In the genomic region with DNA sequence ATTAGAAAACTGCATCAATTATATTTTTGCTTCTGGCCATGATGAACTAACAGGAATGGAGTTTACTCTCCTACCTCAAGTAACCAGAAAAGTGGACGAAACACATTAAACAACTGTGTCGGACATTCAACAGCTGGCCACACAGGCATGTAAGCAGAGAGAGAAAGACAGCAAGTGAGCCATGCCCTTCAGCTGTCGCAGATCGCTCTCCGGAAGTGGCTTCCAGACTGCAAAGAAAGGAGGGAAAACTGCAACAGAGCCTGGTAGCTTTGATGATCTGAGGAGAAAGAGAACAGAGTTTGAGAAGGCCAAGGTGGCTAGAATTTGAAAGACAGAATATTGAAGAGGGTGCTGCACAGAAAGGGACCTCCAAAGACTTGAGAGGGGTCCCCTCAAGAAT, we compare ENCODE assay signal across 2 cellular contexts.
TF ChIP-seq lines count a peak whose summit lies in the region.

No MANE protein-coding gene starts in this region.

TF ChIP-seq in GM23338, 12 proteins besides CTCF, POLR2A, EP300 and RAD21 (continued from another document and continues in another):
- TF ChIP-seq, protein P1, sequence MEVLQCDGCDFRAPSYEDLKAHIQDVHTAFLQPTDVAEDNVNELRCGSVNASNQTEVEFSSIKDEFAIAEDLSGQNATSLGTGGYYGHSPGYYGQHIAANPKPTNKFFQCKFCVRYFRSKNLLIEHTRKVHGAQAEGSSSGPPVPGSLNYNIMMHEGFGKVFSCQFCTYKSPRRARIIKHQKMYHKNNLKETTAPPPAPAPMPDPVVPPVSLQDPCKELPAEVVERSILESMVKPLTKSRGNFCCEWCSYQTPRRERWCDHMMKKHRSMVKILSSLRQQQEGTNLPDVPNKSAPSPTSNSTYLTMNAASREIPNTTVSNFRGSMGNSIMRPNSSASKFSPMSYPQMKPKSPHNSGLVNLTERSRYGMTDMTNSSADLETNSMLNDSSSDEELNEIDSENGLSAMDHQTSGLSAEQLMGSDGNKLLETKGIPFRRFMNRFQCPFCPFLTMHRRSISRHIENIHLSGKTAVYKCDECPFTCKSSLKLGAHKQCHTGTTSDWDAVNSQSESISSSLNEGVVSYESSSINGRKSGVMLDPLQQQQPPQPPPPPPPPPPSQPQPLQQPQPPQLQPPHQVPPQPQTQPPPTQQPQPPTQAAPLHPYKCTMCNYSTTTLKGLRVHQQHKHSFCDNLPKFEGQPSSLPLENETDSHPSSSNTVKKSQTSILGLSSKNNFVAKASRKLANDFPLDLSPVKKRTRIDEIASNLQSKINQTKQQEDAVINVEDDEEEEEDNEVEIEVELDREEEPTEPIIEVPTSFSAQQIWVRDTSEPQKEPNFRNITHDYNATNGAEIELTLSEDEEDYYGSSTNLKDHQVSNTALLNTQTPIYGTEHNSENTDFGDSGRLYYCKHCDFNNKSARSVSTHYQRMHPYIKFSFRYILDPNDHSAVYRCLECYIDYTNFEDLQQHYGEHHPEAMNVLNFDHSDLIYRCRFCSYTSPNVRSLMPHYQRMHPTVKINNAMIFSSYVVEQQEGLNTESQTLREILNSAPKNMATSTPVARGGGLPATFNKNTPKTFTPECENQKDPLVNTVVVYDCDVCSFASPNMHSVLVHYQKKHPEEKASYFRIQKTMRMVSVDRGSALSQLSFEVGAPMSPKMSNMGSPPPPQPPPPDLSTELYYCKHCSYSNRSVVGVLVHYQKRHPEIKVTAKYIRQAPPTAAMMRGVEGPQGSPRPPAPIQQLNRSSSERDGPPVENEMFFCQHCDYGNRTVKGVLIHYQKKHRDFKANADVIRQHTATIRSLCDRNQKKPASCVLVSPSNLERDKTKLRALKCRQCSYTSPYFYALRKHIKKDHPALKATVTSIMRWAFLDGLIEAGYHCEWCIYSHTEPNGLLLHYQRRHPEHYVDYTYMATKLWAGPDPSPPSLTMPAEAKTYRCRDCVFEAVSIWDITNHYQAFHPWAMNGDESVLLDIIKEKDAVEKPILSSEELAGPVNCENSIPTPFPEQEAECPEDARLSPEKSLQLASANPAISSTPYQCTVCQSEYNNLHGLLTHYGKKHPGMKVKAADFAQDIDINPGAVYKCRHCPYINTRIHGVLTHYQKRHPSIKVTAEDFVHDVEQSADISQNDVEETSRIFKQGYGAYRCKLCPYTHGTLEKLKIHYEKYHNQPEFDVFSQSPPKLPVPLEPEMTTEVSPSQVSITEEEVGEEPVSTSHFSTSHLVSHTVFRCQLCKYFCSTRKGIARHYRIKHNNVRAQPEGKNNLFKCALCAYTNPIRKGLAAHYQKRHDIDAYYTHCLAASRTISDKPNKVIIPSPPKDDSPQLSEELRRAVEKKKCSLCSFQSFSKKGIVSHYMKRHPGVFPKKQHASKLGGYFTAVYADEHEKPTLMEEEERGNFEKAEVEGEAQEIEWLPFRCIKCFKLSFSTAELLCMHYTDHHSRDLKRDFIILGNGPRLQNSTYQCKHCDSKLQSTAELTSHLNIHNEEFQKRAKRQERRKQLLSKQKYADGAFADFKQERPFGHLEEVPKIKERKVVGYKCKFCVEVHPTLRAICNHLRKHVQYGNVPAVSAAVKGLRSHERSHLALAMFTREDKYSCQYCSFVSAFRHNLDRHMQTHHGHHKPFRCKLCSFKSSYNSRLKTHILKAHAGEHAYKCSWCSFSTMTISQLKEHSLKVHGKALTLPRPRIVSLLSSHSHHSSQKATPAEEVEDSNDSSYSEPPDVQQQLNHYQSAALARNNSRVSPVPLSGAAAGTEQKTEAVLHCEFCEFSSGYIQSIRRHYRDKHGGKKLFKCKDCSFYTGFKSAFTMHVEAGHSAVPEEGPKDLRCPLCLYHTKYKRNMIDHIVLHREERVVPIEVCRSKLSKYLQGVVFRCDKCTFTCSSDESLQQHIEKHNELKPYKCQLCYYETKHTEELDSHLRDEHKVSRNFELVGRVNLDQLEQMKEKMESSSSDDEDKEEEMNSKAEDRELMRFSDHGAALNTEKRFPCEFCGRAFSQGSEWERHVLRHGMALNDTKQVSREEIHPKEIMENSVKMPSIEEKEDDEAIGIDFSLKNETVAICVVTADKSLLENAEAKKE (CRISPR knock-in tag; IDR thresholded peaks at IDR 0.05) = no peak
- TF ChIP-seq ZNF114 (CRISPR knock-in tag; IDR thresholded peaks at IDR 0.05) = no peak
- no peak for TF ChIP-seq EZH2phosphoT487 (IDR thresholded peaks at IDR 0.05; ENCODE audit: unreplicated experiment)
- TF ChIP-seq, protein P2, sequence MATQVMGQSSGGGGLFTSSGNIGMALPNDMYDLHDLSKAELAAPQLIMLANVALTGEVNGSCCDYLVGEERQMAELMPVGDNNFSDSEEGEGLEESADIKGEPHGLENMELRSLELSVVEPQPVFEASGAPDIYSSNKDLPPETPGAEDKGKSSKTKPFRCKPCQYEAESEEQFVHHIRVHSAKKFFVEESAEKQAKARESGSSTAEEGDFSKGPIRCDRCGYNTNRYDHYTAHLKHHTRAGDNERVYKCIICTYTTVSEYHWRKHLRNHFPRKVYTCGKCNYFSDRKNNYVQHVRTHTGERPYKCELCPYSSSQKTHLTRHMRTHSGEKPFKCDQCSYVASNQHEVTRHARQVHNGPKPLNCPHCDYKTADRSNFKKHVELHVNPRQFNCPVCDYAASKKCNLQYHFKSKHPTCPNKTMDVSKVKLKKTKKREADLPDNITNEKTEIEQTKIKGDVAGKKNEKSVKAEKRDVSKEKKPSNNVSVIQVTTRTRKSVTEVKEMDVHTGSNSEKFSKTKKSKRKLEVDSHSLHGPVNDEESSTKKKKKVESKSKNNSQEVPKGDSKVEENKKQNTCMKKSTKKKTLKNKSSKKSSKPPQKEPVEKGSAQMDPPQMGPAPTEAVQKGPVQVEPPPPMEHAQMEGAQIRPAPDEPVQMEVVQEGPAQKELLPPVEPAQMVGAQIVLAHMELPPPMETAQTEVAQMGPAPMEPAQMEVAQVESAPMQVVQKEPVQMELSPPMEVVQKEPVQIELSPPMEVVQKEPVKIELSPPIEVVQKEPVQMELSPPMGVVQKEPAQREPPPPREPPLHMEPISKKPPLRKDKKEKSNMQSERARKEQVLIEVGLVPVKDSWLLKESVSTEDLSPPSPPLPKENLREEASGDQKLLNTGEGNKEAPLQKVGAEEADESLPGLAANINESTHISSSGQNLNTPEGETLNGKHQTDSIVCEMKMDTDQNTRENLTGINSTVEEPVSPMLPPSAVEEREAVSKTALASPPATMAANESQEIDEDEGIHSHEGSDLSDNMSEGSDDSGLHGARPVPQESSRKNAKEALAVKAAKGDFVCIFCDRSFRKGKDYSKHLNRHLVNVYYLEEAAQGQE (IDR thresholded peaks at IDR 0.05; ENCODE audit: unreplicated experiment) = no peak
- no peak for TF ChIP-seq JUNB (IDR thresholded peaks at IDR 0.05; ENCODE audit: unreplicated experiment)
- no peak for TF ChIP-seq STAT1 (IDR thresholded peaks at IDR 0.05; ENCODE audit: unreplicated experiment)
- TF ChIP-seq EZH2 (IDR thresholded peaks at IDR 0.05; ENCODE audit: low read depth, unreplicated experiment) = no peak
- no peak for TF ChIP-seq CREB1 (CRISPR knock-in tag; IDR thresholded peaks at IDR 0.05; ENCODE audit: low read depth)
- TF ChIP-seq POLR2AphosphoS5 (IDR thresholded peaks at IDR 0.05; ENCODE audit: low read depth) = no peak
- TF ChIP-seq, protein P3, sequence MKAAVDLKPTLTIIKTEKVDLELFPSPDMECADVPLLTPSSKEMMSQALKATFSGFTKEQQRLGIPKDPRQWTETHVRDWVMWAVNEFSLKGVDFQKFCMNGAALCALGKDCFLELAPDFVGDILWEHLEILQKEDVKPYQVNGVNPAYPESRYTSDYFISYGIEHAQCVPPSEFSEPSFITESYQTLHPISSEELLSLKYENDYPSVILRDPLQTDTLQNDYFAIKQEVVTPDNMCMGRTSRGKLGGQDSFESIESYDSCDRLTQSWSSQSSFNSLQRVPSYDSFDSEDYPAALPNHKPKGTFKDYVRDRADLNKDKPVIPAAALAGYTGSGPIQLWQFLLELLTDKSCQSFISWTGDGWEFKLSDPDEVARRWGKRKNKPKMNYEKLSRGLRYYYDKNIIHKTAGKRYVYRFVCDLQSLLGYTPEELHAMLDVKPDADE (IDR thresholded peaks at IDR 0.05) = no peak

TF ChIP-seq in K562, 482 proteins besides CTCF, POLR2A, EP300 and RAD21 (continued from another document and continues in another):
- TF ChIP-seq, protein P4, sequence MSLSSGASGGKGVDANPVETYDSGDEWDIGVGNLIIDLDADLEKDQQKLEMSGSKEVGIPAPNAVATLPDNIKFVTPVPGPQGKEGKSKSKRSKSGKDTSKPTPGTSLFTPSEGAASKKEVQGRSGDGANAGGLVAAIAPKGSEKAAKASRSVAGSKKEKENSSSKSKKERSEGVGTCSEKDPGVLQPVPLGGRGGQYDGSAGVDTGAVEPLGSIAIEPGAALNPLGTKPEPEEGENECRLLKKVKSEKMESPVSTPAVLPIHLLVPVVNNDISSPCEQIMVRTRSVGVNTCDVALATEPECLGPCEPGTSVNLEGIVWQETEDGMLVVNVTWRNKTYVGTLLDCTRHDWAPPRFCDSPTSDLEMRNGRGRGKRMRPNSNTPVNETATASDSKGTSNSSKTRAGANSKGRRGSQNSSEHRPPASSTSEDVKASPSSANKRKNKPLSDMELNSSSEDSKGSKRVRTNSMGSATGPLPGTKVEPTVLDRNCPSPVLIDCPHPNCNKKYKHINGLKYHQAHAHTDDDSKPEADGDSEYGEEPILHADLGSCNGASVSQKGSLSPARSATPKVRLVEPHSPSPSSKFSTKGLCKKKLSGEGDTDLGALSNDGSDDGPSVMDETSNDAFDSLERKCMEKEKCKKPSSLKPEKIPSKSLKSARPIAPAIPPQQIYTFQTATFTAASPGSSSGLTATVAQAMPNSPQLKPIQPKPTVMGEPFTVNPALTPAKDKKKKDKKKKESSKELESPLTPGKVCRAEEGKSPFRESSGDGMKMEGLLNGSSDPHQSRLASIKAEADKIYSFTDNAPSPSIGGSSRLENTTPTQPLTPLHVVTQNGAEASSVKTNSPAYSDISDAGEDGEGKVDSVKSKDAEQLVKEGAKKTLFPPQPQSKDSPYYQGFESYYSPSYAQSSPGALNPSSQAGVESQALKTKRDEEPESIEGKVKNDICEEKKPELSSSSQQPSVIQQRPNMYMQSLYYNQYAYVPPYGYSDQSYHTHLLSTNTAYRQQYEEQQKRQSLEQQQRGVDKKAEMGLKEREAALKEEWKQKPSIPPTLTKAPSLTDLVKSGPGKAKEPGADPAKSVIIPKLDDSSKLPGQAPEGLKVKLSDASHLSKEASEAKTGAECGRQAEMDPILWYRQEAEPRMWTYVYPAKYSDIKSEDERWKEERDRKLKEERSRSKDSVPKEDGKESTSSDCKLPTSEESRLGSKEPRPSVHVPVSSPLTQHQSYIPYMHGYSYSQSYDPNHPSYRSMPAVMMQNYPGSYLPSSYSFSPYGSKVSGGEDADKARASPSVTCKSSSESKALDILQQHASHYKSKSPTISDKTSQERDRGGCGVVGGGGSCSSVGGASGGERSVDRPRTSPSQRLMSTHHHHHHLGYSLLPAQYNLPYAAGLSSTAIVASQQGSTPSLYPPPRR (CRISPR knock-in tag; IDR thresholded peaks at IDR 0.05; ENCODE audit: borderline replicate concordance) = no peak
- TF ChIP-seq, protein P5, sequence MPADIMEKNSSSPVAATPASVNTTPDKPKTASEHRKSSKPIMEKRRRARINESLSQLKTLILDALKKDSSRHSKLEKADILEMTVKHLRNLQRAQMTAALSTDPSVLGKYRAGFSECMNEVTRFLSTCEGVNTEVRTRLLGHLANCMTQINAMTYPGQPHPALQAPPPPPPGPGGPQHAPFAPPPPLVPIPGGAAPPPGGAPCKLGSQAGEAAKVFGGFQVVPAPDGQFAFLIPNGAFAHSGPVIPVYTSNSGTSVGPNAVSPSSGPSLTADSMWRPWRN (IDR thresholded peaks at IDR 0.05; ENCODE audit: low read depth) = no peak
- TF ChIP-seq, protein P6, sequence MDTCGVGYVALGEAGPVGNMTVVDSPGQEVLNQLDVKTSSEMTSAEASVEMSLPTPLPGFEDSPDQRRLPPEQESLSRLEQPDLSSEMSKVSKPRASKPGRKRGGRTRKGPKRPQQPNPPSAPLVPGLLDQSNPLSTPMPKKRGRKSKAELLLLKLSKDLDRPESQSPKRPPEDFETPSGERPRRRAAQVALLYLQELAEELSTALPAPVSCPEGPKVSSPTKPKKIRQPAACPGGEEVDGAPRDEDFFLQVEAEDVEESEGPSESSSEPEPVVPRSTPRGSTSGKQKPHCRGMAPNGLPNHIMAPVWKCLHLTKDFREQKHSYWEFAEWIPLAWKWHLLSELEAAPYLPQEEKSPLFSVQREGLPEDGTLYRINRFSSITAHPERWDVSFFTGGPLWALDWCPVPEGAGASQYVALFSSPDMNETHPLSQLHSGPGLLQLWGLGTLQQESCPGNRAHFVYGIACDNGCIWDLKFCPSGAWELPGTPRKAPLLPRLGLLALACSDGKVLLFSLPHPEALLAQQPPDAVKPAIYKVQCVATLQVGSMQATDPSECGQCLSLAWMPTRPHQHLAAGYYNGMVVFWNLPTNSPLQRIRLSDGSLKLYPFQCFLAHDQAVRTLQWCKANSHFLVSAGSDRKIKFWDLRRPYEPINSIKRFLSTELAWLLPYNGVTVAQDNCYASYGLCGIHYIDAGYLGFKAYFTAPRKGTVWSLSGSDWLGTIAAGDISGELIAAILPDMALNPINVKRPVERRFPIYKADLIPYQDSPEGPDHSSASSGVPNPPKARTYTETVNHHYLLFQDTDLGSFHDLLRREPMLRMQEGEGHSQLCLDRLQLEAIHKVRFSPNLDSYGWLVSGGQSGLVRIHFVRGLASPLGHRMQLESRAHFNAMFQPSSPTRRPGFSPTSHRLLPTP (IDR thresholded peaks at IDR 0.05; ENCODE audit: borderline replicate concordance, extremely low read depth, insufficient read length) = no peak
- TF ChIP-seq ZNF121 (CRISPR knock-in tag; conservative IDR thresholded peaks at IDR 0.05) (no peak), ZFP36 (IDR thresholded peaks at IDR 0.05; ENCODE audit: low read depth, low read length, partially characterized antibody) (no peak), MYC (IDR thresholded peaks at IDR 0.05; ENCODE audit: low read depth, low read length) (no peak), MYC (CRISPR knock-in tag; IDR thresholded peaks at IDR 0.05; ENCODE audit: borderline replicate concordance, low read depth) (no peak), IFI16 (CRISPR knock-in tag; IDR thresholded peaks at IDR 0.05) (no peak), HIVEP1 (CRISPR knock-in tag; IDR thresholded peaks at IDR 0.05) (no peak)
- TF ChIP-seq, protein P7, sequence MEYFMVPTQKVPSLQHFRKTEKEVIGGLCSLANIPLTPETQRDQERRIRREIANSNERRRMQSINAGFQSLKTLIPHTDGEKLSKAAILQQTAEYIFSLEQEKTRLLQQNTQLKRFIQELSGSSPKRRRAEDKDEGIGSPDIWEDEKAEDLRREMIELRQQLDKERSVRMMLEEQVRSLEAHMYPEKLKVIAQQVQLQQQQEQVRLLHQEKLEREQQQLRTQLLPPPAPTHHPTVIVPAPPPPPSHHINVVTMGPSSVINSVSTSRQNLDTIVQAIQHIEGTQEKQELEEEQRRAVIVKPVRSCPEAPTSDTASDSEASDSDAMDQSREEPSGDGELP (CRISPR knock-in tag; IDR thresholded peaks at IDR 0.05; ENCODE audit: borderline replicate concordance) = no peak
- TF ChIP-seq, protein P8, sequence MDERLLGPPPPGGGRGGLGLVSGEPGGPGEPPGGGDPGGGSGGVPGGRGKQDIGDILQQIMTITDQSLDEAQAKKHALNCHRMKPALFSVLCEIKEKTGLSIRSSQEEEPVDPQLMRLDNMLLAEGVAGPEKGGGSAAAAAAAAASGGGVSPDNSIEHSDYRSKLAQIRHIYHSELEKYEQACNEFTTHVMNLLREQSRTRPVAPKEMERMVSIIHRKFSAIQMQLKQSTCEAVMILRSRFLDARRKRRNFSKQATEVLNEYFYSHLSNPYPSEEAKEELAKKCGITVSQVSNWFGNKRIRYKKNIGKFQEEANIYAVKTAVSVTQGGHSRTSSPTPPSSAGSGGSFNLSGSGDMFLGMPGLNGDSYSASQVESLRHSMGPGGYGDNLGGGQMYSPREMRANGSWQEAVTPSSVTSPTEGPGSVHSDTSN (CRISPR knock-in tag; IDR thresholded peaks at IDR 0.05; ENCODE audit: low read depth) = no peak
- TF ChIP-seq, protein P8 (tag; conservative IDR thresholded peaks at IDR 0.05; ENCODE audit: low read depth) = no peak
